Comparison of ENCODE assay signal across 27 cellular contexts in genomic region chr1:204280562-204280961, GRCh38.
DNase-seq lines count a peak whose midpoint lies in the region; ATAC-seq, FAIRE-seq and TF ChIP-seq lines count a peak whose summit lies in the region.
"Had no signal": no experiment of that assay in that cellular context is flagged by ENCODE, and none has a peak within 500 bp of the region (broad histone marks: within the 10 kb centered on the region; RNA-seq: fewer than 3 reads in every experiment).

No MANE protein-coding gene starts in this region.

- H3K36me3 Mint-ChIP-seq in mesothelial cell of epicardium = no peaks in the 10 kb centered on the region
- peaks cover 3% of the 10 kb centered on the region for H3K36me3 Mint-ChIP-seq in type B pancreatic cell

- no peak for FAIRE-seq in H1 (lab: Jason Lieb, UNC)
- FAIRE-seq: D721Med, G401.6, H54, K562 had no signal

- no peak overlapping the region for H3K4me2 ChIP-seq in H1 (ENCODE audit: insufficient read depth in 1 of 2, low read depth in 2 of 2, low read length in 2 of 2)
- H3K4me2 ChIP-seq: PC-9 had no signal

- H3K4me3 Mint-ChIP-seq in mesothelial cell of epicardium (no peak overlapping the region), type B pancreatic cell (no peak overlapping the region)
- H3K4me3 Mint-ChIP-seq: CD4-positive, CD25-positive, alpha-beta regulatory T cell; HFFc6 had no signal

- H2BK120ac ChIP-seq in H1 (replicated peaks; ENCODE audit: low read depth, low read length) = no peak overlapping the region

- H3K23ac ChIP-seq in H1 (ENCODE audit: insufficient read length) = no peak overlapping the region

- H3K4me1 ChIP-seq in cardiac muscle cell (ENCODE audit: low read depth) (peaks cover 69% of the 10 kb centered on the region), H1 (replicated peaks in 1 of 4; ENCODE audit: control insufficient read depth in 3 of 4, insufficient read depth in 4 of 4, low read length in 3 of 4) (peaks cover 0 to 7% (median 2%) of the 10 kb centered on the region in 4 experiments; a peak in 5 of 7 replicates)

- H3K56ac ChIP-seq in H1 (replicated peaks; ENCODE audit: insufficient read length, low read depth, low read length) = no peak overlapping the region

- H3K4me1 Mint-ChIP-seq in mesothelial cell of epicardium (peaks cover 63% of the 10 kb centered on the region), type B pancreatic cell (ENCODE audit: unreplicated experiment) (peaks cover 77% of the 10 kb centered on the region)

- ATAC-seq in Right ventricle myocardium inferior (no peak), GM19395 (IDR thresholded peaks at IDR 0.05; ENCODE audit: unreplicated experiment) (no peak)
- ATAC-seq: K562 had no signal

- H3K27me3 Mint-ChIP-seq in mesothelial cell of epicardium (ENCODE audit: low read depth) (no peaks in the 10 kb centered on the region), type B pancreatic cell (no peaks in the 10 kb centered on the region)

- WGBS in H1 (ENCODE audit: extremely low coverage in 1 of 2, insufficient coverage in 1 of 2, insufficient read length in 1 of 2, insufficient replicate concordance in 2 of 2, low coverage in 1 of 2, low lambda C conversion rate in 2 of 2, missing lambda C conversion rate in 1 of 2), 2 experiments = 80% methylated on average over 1 of the region's 1 CpG; no CpG with 5 or more reads in 1 of the 2 experiments

- H2BK12ac ChIP-seq in H1 (ENCODE audit: low read depth, low read length) = no peak overlapping the region

- H3K14ac ChIP-seq in H1 (ENCODE audit: insufficient read length) = no peak overlapping the region

- no peak overlapping the region for H3K4ac ChIP-seq in H1 (replicated peaks; ENCODE audit: insufficient read length, low read depth, low read length)

- H3K27ac ChIP-seq in cardiac muscle cell (peak overlapping the region; percentile 49), H1 (ENCODE audit: low read depth, low read length) (no peak overlapping the region)
- H3K27ac ChIP-seq: 22Rv1, PC-9 had no signal

- peaks cover 0 to 3% of the 10 kb centered on the region in 2 experiments for H4K20me1 ChIP-seq in H1 (replicated peaks in 1 of 2; ENCODE audit: control insufficient read depth in 1 of 2, insufficient read depth in 2 of 2, low read length in 2 of 2)

- no peak overlapping the region for H4K5ac ChIP-seq in H1 (ENCODE audit: insufficient read length, low read depth, low read length)

- CTCF ChIA-PET in H1 (lab: Charles Lee; ENCODE audit: partially characterized antibody) = interaction anchor here (0.7 to 26.5 kb wide), 10 partner anchors 9 to 118 kb away, joined by 3 to 335 read pairs (median 5); partner anchors contain the start of gene PLEKHA6

- H3K23me2 ChIP-seq in H1 (ENCODE audit: low read depth, low read length) = no peaks in the 10 kb centered on the region

- H4K91ac ChIP-seq in H1 (replicated peaks; ENCODE audit: insufficient read length, low read length) = no peak overlapping the region

- no peak overlapping the region for H2BK20ac ChIP-seq in H1 (ENCODE audit: low read length)

- 0 out of 2 replicates have a peak overlapping the region, but pooled peaks have one; percentile 12 for H4K8ac ChIP-seq in H1 (ENCODE audit: extremely low read depth, insufficient read depth, low read length)

- TF ChIP-seq CTCF in cardiac muscle cell (IDR thresholded peaks at IDR 0.05; ENCODE audit: low read depth, low read length) (no peak), H1 (IDR thresholded peaks at IDR 0.05; ENCODE audit: control extremely low read depth in 1 of 3, insufficient read depth in 1 of 3, low read depth in 1 of 3, low read length in 3 of 3) (no peak; a peak in 1 of 4 replicates), mesothelial cell of epicardium (IDR thresholded peaks at IDR 0.05; ENCODE audit: unreplicated experiment) (no peak), type B pancreatic cell (conservative IDR thresholded peaks at IDR 0.05) (no peak)

- intact Hi-C loops in Right ventricle myocardium inferior (cut with DNase I) = no loop called here

- H3K9me3 ChIP-seq in cardiac muscle cell (ENCODE audit: low read depth) (no peaks in the 10 kb centered on the region), H1 (ENCODE audit: insufficient read depth in 2 of 2, low read depth in 1 of 2, low read length in 1 of 2) (no peaks in the 10 kb centered on the region)

- no peak overlapping the region for H2BK5ac ChIP-seq in H1 (ENCODE audit: low read depth, low read length)

- H3K4me3 ChIP-seq in cardiac muscle cell = no peak overlapping the region
- no peak overlapping the region for H3K4me3 ChIP-seq in H1 (ENCODE audit: extremely low read depth in 1 of 4, insufficient read depth in 2 of 4, low read depth in 3 of 4, low read length in 4 of 4)
- no peak overlapping the region for H3K4me3 ChIP-seq in H7 (ENCODE audit: insufficient read depth, low read depth, low read length)
- H3K4me3 ChIP-seq: K562, PC-9 had no signal

- no peak for TF ChIP-seq RAD21 in H1 (IDR thresholded peaks at IDR 0.05 in 1 of 2, conservative IDR thresholded peaks at IDR 0.05 in 1 of 2; ENCODE audit: low read depth in 2 of 2, low read length in 2 of 2)

- H3K36me3 ChIP-seq in cardiac muscle cell = no peaks in the 10 kb centered on the region
- H3K36me3 ChIP-seq in H1 (ENCODE audit: control insufficient read depth in 2 of 4, insufficient read depth in 4 of 4, low read length in 3 of 4) = no peaks in the 10 kb centered on the region
- no peaks in the 10 kb centered on the region for H3K36me3 ChIP-seq in H7 (replicated peaks; ENCODE audit: control insufficient read depth, insufficient read depth, low read length)

- no peak overlapping the region for H2AFZ ChIP-seq in H1 (ENCODE audit: low read length)
- H2AFZ ChIP-seq: PC-9 had no signal

- no peaks in the 10 kb centered on the region for H3K79me1 ChIP-seq in H1 (ENCODE audit: low read depth, low read length)

- TF ChIP-seq POLR2A in H1 (IDR thresholded peaks at IDR 0.05; ENCODE audit: control extremely low read depth in 1 of 2, low read depth in 2 of 2, low read length in 2 of 2) = no peak

- no peaks in the 10 kb centered on the region for H3K79me2 ChIP-seq in H1 (ENCODE audit: control insufficient read depth in 1 of 2, insufficient read depth in 2 of 2, low read length in 2 of 2)

- H3K27ac Mint-ChIP-seq in mesothelial cell of epicardium = peak overlapping the region; percentile 39
- H3K27ac Mint-ChIP-seq in type B pancreatic cell = peak overlapping the region; percentile 62
- H3K27ac Mint-ChIP-seq: CD4-positive, CD25-positive, alpha-beta regulatory T cell; HFFc6 had no signal

- no peak overlapping the region; a peak in 1 of 7 replicates for H3K9ac ChIP-seq in H1 (replicated peaks in 1 of 4; ENCODE audit: extremely low read depth in 1 of 4, low read depth in 3 of 4, low read length in 3 of 4)

- H2AK5ac ChIP-seq in H1 (ENCODE audit: low read depth, low read length) = no peak overlapping the region

- H3K27me3 ChIP-seq in cardiac muscle cell (no peaks in the 10 kb centered on the region), H1 (replicated peaks in 1 of 4; ENCODE audit: control insufficient read depth in 3 of 4, extremely low read depth in 1 of 4, insufficient read depth in 3 of 4, low read length in 3 of 4) (no peaks in the 10 kb centered on the region), H7 (ENCODE audit: control insufficient read depth, insufficient read depth, low read length) (peaks cover 1% of the 10 kb centered on the region; the same call in 1 of the 2 replicates)

- no peak overlapping the region for H3K18ac ChIP-seq in H1 (ENCODE audit: extremely low read depth, low read length)

- POLR2A ChIA-PET in H1 (lab: Charles Lee; ENCODE audit: partially characterized antibody) = no interaction called here

- no peak overlapping the region for H2BK15ac ChIP-seq in H1 (ENCODE audit: low read length)

- H3K9me3 Mint-ChIP-seq in mesothelial cell of epicardium (no peaks in the 10 kb centered on the region), type B pancreatic cell (no peaks in the 10 kb centered on the region)
- H3K9me3 Mint-ChIP-seq: CD4-positive, CD25-positive, alpha-beta regulatory T cell; HFFc6 had no signal

- TF ChIP-seq EP300 in H1 (IDR thresholded peaks at IDR 0.05; ENCODE audit: borderline replicate concordance in 1 of 2, low read depth in 2 of 2, low read length in 2 of 2) = no peak

- DNase-seq in cardiac muscle cell (ENCODE audit: low read depth in 1 of 2, low spot score in 1 of 2) (no peak), Right ventricle myocardium inferior (ENCODE audit: missing footprints) (no peak), H1 (ENCODE audit: low read depth in 1 of 2, low spot score in 2 of 2) (no peak), mesothelial cell of epicardium (ENCODE audit: low spot score in 2 of 2, unreplicated experiment in 2 of 2) (no peak), type B pancreatic cell (ENCODE audit: extremely low spot score, unreplicated experiment) (no peak), AG08395 (ENCODE audit: low spot score) (no peak), H7 (no peak)
- DNase-seq: CD4-positive, CD25-positive, alpha-beta regulatory T cell; DMS53; HFFc6; Kasumi-1; NCI-H1092 treated with DMSO at 0.1 percent for 48 hours; NCI-H1436; NCI-H187; NCI-H2081 treated with DMSO at 0.1 percent for 48 hours; NCI-H2171; NCI-H226; NCI-H510A treated with DMSO at 0.1 percent for 48 hours; PC-9; SHP77; SW 1271 had no signal

TF ChIP-seq in H1, 55 proteins besides CTCF, POLR2A, EP300 and RAD21:
- TF ChIP-seq RBBP5 (IDR thresholded peaks at IDR 0.05; ENCODE audit: borderline replicate concordance, low read depth, low read length) (no peak), TEAD4 (IDR thresholded peaks at IDR 0.05; ENCODE audit: low read depth, low read length) (no peak), EGR1 (IDR thresholded peaks at IDR 0.05; ENCODE audit: borderline replicate concordance, low read depth, low read length) (no peak), MAFK (IDR thresholded peaks at IDR 0.05; ENCODE audit: low read depth, low read length) (no peak), TCF12 (IDR thresholded peaks at IDR 0.05; ENCODE audit: low read depth, low read length) (no peak)
